In genomic region chr17:17206913-17207368, GRCh38 we compare ENCODE assay signal across 9 cellular contexts. TPM values are rescaled to one million over a fixed set of nuclear protein-coding genes. Genes with fewer than 3 reads are reported as not detected.
DNase-seq lines count a peak whose midpoint lies in the region; ATAC-seq and TF ChIP-seq lines count a peak whose summit lies in the region.
"Had no signal": no experiment of that assay in that cellular context is flagged by ENCODE, and none has a peak within 500 bp of the region (broad histone marks: within the 10 kb centered on the region; RNA-seq: fewer than 3 reads in every experiment).

No MANE protein-coding gene starts in this region.

- no peaks in the 10 kb centered on the region for H3K27me3 Mint-ChIP-seq in T-helper 1 cell treated with Interleukin-12 subunit alpha and Interleukin-12 subunit beta and Interleukin-4 antibody, amounts not matched to agents 30 μg/mL and 1 μg/mL, for 36 hours (ENCODE audit: low read depth)
- H3K27me3 Mint-ChIP-seq in activated T-helper 17 cell treated with anti-CD3 and anti-CD28 coated beads, Interleukin-2, amount 50 U/mL, for 72 hours: no peaks in the 10 kb centered on the region

- ATAC-seq in activated T-helper 17 cell treated with anti-CD3 and anti-CD28 coated beads, Interleukin-2, amount 50 U/mL, for 72 hours (replicated peaks): no peak
- ATAC-seq in HG03135 (IDR thresholded peaks at IDR 0.05; ENCODE audit: unreplicated experiment) (no peak), GM18519 (IDR thresholded peaks at IDR 0.05; ENCODE audit: low FRiP score, unreplicated experiment) (no peak)

- TF ChIP-seq POLR2A in thyroid gland (IDR thresholded peaks at IDR 0.05): no peak

- no peak overlapping the region for H3K4me2 ChIP-seq in hepatocyte

- peaks cover 9 to 28% (median 21%) of the 10 kb centered on the region in 4 donors for H3K4me1 ChIP-seq in liver (ENCODE audit: control insufficient read depth in 4 of 4, insufficient read depth in 4 of 4, low read length in 3 of 4)
- peaks cover 11 to 26% of the 10 kb centered on the region in 2 donors for H3K4me1 ChIP-seq in thyroid gland
- H3K4me1 ChIP-seq in hepatocyte (ENCODE audit: insufficient read depth): no peaks in the 10 kb centered on the region

- H3K9me3 Mint-ChIP-seq in T-helper 1 cell treated with Interleukin-12 subunit alpha and Interleukin-12 subunit beta and Interleukin-4 antibody, amounts not matched to agents 30 μg/mL and 1 μg/mL, for 36 hours: no peaks in the 10 kb centered on the region
- no peaks in the 10 kb centered on the region for H3K9me3 Mint-ChIP-seq in activated T-helper 17 cell treated with anti-CD3 and anti-CD28 coated beads, Interleukin-2, amount 50 U/mL, for 72 hours
- H3K9me3 Mint-ChIP-seq: activated naive CD4-positive, alpha-beta T cell treated with anti-CD3 and anti-CD28 coated beads, Interleukin-2, amount 50 U/mL, for 72 hours had no signal

- whole genome bisulfite sequencing in liver: 40% methylated on average over 16 of the region's 16 CpGs
- 70 to 73% methylated on average over 15 to 16 of the region's 16 CpGs for WGBS in thyroid gland, 2 donors
- 92% methylated on average over 16 of the region's 16 CpGs for WGBS in hepatocyte (ENCODE audit: low lambda C conversion rate, missing lambda C conversion rate)

- peak overlapping the region; percentile 9 for H3K27ac Mint-ChIP-seq in T-helper 1 cell treated with Interleukin-12 subunit alpha and Interleukin-12 subunit beta and Interleukin-4 antibody, amounts not matched to agents 30 μg/mL and 1 μg/mL, for 36 hours
- no peak overlapping the region for H3K27ac Mint-ChIP-seq in activated T-helper 17 cell treated with anti-CD3 and anti-CD28 coated beads, Interleukin-2, amount 50 U/mL, for 72 hours

- H2AFZ ChIP-seq in hepatocyte: no peak overlapping the region

- H4K20me1 ChIP-seq in hepatocyte (ENCODE audit: insufficient read depth, poor library complexity, severe bottlenecking): no peaks in the 10 kb centered on the region

- H3K27me3 ChIP-seq in liver (ENCODE audit: control insufficient read depth in 4 of 4, insufficient read depth in 4 of 4, low read length in 3 of 4): no peaks in the 10 kb centered on the region
- H3K27me3 ChIP-seq in thyroid gland: no peaks in the 10 kb centered on the region
- H3K27me3 ChIP-seq in hepatocyte: no peaks in the 10 kb centered on the region

- intact Hi-C loops in thyroid gland (cut with DNase I): no loop called here

- H3K27ac ChIP-seq in liver (ENCODE audit: low read depth in 1 of 2, low read length in 2 of 2) (peak overlapping the region; percentile 81 to 93), thyroid gland (peak overlapping the region; percentile 58 to 84 (median 59)), hepatocyte (no peak overlapping the region)

- no peaks in the 10 kb centered on the region for H3K9me2 ChIP-seq in hepatocyte (replicated peaks; ENCODE audit: insufficient read depth)

- no peak for TF ChIP-seq RAD21 in liver (IDR thresholded peaks at IDR 0.05)

- peaks cover 21% of the 10 kb centered on the region for H3K4me1 Mint-ChIP-seq in T-helper 1 cell treated with Interleukin-12 subunit alpha and Interleukin-12 subunit beta and Interleukin-4 antibody, amounts not matched to agents 30 μg/mL and 1 μg/mL, for 36 hours (ENCODE audit: low read depth)
- H3K4me1 Mint-ChIP-seq in activated T-helper 17 cell treated with anti-CD3 and anti-CD28 coated beads, Interleukin-2, amount 50 U/mL, for 72 hours: peaks cover 12% of the 10 kb centered on the region

- H3K9me3 ChIP-seq in liver (ENCODE audit: control insufficient read depth in 4 of 4, low read length in 3 of 4) (no peaks in the 10 kb centered on the region), thyroid gland (no peaks in the 10 kb centered on the region), hepatocyte (ENCODE audit: low read depth) (no peaks in the 10 kb centered on the region)

- peaks cover 1 to 13% (median 8%) of the 10 kb centered on the region in 4 donors for H3K36me3 ChIP-seq in liver (ENCODE audit: control insufficient read depth in 4 of 4, insufficient read depth in 3 of 4, low read depth in 1 of 4, low read length in 3 of 4)
- H3K36me3 ChIP-seq in thyroid gland: peaks cover 0 to under 1% of the 10 kb centered on the region in 2 donors
- no peaks in the 10 kb centered on the region for H3K36me3 ChIP-seq in hepatocyte (replicated peaks; ENCODE audit: insufficient read depth, low read depth)

- peaks cover 16% of the 10 kb centered on the region for H3K36me3 Mint-ChIP-seq in T-helper 1 cell treated with Interleukin-12 subunit alpha and Interleukin-12 subunit beta and Interleukin-4 antibody, amounts not matched to agents 30 μg/mL and 1 μg/mL, for 36 hours (ENCODE audit: low read depth)
- H3K36me3 Mint-ChIP-seq in activated T-helper 17 cell treated with anti-CD3 and anti-CD28 coated beads, Interleukin-2, amount 50 U/mL, for 72 hours (ENCODE audit: low read depth): peaks cover 36% of the 10 kb centered on the region

- TF ChIP-seq CTCF in liver (IDR thresholded peaks at IDR 0.05; ENCODE audit: low read depth, low read length, missing input control): no peak
- TF ChIP-seq CTCF in thyroid gland (IDR thresholded peaks at IDR 0.05): no peak
- no peak for TF ChIP-seq CTCF in hepatocyte (IDR thresholded peaks at IDR 0.05; ENCODE audit: poor library complexity)

- H3K4me3 ChIP-seq in liver (ENCODE audit: low read depth in 1 of 3, low read length in 3 of 3) (peak overlapping the region in 1 of 3 donors; percentile 20), thyroid gland (replicated peaks in 1 of 3) (no peak overlapping the region), hepatocyte (no peak overlapping the region)

- no peak overlapping the region for H3K4me3 Mint-ChIP-seq in T-helper 1 cell treated with Interleukin-12 subunit alpha and Interleukin-12 subunit beta and Interleukin-4 antibody, amounts not matched to agents 30 μg/mL and 1 μg/mL, for 36 hours
- peak overlapping the region; percentile 92 for H3K4me3 Mint-ChIP-seq in activated T-helper 17 cell treated with anti-CD3 and anti-CD28 coated beads, Interleukin-2, amount 50 U/mL, for 72 hours

- DNase-seq in T-helper 1 cell (no peak), thyroid gland (no peak), hepatocyte (ENCODE audit: low spot score) (no peak)

- no peaks in the 10 kb centered on the region for H3K79me2 ChIP-seq in hepatocyte

- no peak overlapping the region for H3K9ac ChIP-seq in liver (ENCODE audit: low read depth in 1 of 2, low read length in 2 of 2)

TF ChIP-seq in liver, 16 proteins besides CTCF, POLR2A, EP300 and RAD21:
- TF ChIP-seq HNF4A (conservative IDR thresholded peaks at IDR 0.05) (no peak), YY1 (IDR thresholded peaks at IDR 0.05) (no peak), FOXA1 (IDR thresholded peaks at IDR 0.05) (no peak), HNF4G (IDR thresholded peaks at IDR 0.05) (no peak)

RNA-seq across cellular contexts. Expression of gene PLD6, which starts 0.8 kb away (rescaled TPM):
- 10 to 100 TPM; 20.6 to 24.5 TPM for total RNA-seq in activated T-helper 17 cell treated with anti-CD3 and anti-CD28 coated beads, Interleukin-2, amount 50 U/mL, for 72 hours
- 1 to 10 TPM; 1.7 to 2.3 TPM for total RNA-seq in liver
- polyA plus RNA-seq in liver: 1 to 10 TPM; 1.2 to 1.3 TPM
- 1 to 10 TPM; 1.3 to 3.2 (median 2.5) TPM for total RNA-seq in thyroid gland
- total RNA-seq in hepatocyte: 0.24 and 0.97 TPM in 2 replicates
- 0.63 and 0.79 TPM in 2 replicates for polyA plus RNA-seq in hepatocyte

RNA-seq across cellular contexts. Expression of gene FLCN, which starts 30.0 kb away (rescaled TPM):
- 10 to 100 TPM; 30.9 to 50.6 TPM for total RNA-seq in activated T-helper 17 cell treated with anti-CD3 and anti-CD28 coated beads, Interleukin-2, amount 50 U/mL, for 72 hours
- total RNA-seq in liver: 10 to 100 TPM; 43.6 to 46.7 TPM
- 10 to 100 TPM in 1 of 2 donors, 1 to 10 TPM in 1; 8.5 to 13.3 TPM for polyA plus RNA-seq in liver
- total RNA-seq in thyroid gland: 10 to 100 TPM; 61.5 to 79.7 (median 68.2) TPM
- 51.5 and 66.2 TPM in 2 replicates for total RNA-seq in hepatocyte
- polyA plus RNA-seq in hepatocyte: 31.0 and 39.0 TPM in 2 replicates

Comparison
In these comparisons a context has a peak if more than half of its experiments do, and no peak if none do; other contexts are left out.
1. RNA of gene PLD6, which starts 0.8 kb away (total RNA-seq): 20.6 to 24.5 TPM in activated T-helper 17 cell treated with anti-CD3 and anti-CD28 coated beads, Interleukin-2, amount 50 U/mL, for 72 hours; 1.3 to 3.2 TPM in thyroid gland, 1.7 to 2.3 TPM in liver and 0.24 to 0.97 TPM in hepatocyte; every median in the first group is over 4 times any median in the second.